Comparison of ENCODE assay signal across 23 cellular contexts in genomic region chr7:55483061-55483460, GRCh38.
DNase-seq lines count a peak whose midpoint lies in the region; TF ChIP-seq lines count a peak whose summit lies in the region.
"Had no signal": no experiment of that assay in that cellular context is flagged by ENCODE, and none has a peak within 500 bp of the region (broad histone marks: within the 10 kb centered on the region; RNA-seq: fewer than 3 reads in every experiment).

No MANE protein-coding gene starts in this region.

- no peak overlapping the region for H3K4me3 Mint-ChIP-seq in activated naive CD8-positive, alpha-beta T cell
- no peak overlapping the region for H3K4me3 Mint-ChIP-seq in activated naive CD8-positive, alpha-beta T cell treated with anti-CD3 and anti-CD28 coated beads for 36 hours
- H3K4me3 Mint-ChIP-seq: activated T-helper 1 cell treated with anti-CD3 and anti-CD28 coated beads, Interleukin-12 subunit alpha, Interleukin-12 subunit beta, Interleukin-2, Interleukin-4 antibody, amounts not matched to agents 30 ng/mL and 10 ng/mL and 1 ng/mL, durations not matched to agents 14 hours and 24 hours and 36 hours; B cell; naive B cell had no signal

- peaks cover 19% of the 10 kb centered on the region for H3K36me3 Mint-ChIP-seq in activated naive CD8-positive, alpha-beta T cell
- peaks cover 21% of the 10 kb centered on the region for H3K36me3 Mint-ChIP-seq in activated naive CD8-positive, alpha-beta T cell treated with anti-CD3 and anti-CD28 coated beads for 36 hours

- DNase-seq in NCI-H2107 treated with DMSO at 0.1 percent for 48 hours (lab: John Stamatoyannopoulos, UW; ENCODE audit: unreplicated experiment) = peak; percentile 37
- DNase-seq in NCI-H2107 (lab: John Stamatoyannopoulos, UW) = no peak
- no peak for DNase-seq in activated naive CD8-positive, alpha-beta T cell treated with anti-CD3 and anti-CD28 coated beads for 36 hours
- peak; percentile 57 for DNase-seq in coronary artery (ENCODE audit: low spot score)
- no peak for DNase-seq in caudate nucleus (lab: John Stamatoyannopoulos, UW)
- DNase-seq in effector CD8-positive, alpha-beta T cell (lab: John Stamatoyannopoulos, UW) = no peak
- no peak for DNase-seq in GM20000 (ENCODE audit: low spot score)
- DNase-seq: dermis blood vessel endothelial cell; foreskin keratinocyte; H7; mammary epithelial cell; naive B cell; NCI-H345; NK-92 treated with Interleukin-12 subunit alpha and Interleukin-12 subunit beta, amount 100 ng/mL, for 24 hours; pancreas; sigmoid colon; SK-N-SH; stomach; upper lobe of left lung had no signal

- H3K4me1 Mint-ChIP-seq in activated naive CD8-positive, alpha-beta T cell (ENCODE audit: low read depth) = peaks cover 50% of the 10 kb centered on the region
- H3K4me1 Mint-ChIP-seq in activated naive CD8-positive, alpha-beta T cell treated with anti-CD3 and anti-CD28 coated beads for 36 hours = peaks cover 31% of the 10 kb centered on the region

- H3K27me3 Mint-ChIP-seq in activated naive CD8-positive, alpha-beta T cell = no peaks in the 10 kb centered on the region
- H3K27me3 Mint-ChIP-seq in activated naive CD8-positive, alpha-beta T cell treated with anti-CD3 and anti-CD28 coated beads for 36 hours = no peaks in the 10 kb centered on the region
- H3K27me3 Mint-ChIP-seq: B cell, naive B cell had no signal

- peak overlapping the region; percentile 42 for H3K27ac Mint-ChIP-seq in activated naive CD8-positive, alpha-beta T cell
- H3K27ac Mint-ChIP-seq in activated naive CD8-positive, alpha-beta T cell treated with anti-CD3 and anti-CD28 coated beads for 36 hours = no peak overlapping the region

- no peak overlapping the region for H3K4me3 ChIP-seq in coronary artery
- H3K4me3 ChIP-seq: breast epithelium, pancreas, sigmoid colon, stomach, upper lobe of left lung had no signal

- H3K9me3 Mint-ChIP-seq in activated naive CD8-positive, alpha-beta T cell (ENCODE audit: low read depth) = no peaks in the 10 kb centered on the region
- H3K9me3 Mint-ChIP-seq in activated naive CD8-positive, alpha-beta T cell treated with anti-CD3 and anti-CD28 coated beads for 36 hours = no peaks in the 10 kb centered on the region
- H3K9me3 Mint-ChIP-seq: activated T-helper 1 cell treated with anti-CD3 and anti-CD28 coated beads, Interleukin-12 subunit alpha, Interleukin-12 subunit beta, Interleukin-2, Interleukin-4 antibody, amounts not matched to agents 30 ng/mL and 10 ng/mL and 1 ng/mL, durations not matched to agents 14 hours and 24 hours and 36 hours; naive B cell had no signal

- TF ChIP-seq CTCF in coronary artery (IDR thresholded peaks at IDR 0.05) = no peak
- TF ChIP-seq CTCF in GM20000 (IDR thresholded peaks at IDR 0.05; ENCODE audit: extremely low read depth, missing control alignments) = no peak

- no peak overlapping the region for H3K27ac ChIP-seq in coronary artery
- no peak overlapping the region for H3K27ac ChIP-seq in caudate nucleus (ENCODE audit: low read depth, low read length)
- H3K27ac ChIP-seq: breast epithelium, foreskin keratinocyte, pancreas, sigmoid colon, stomach, upper lobe of left lung had no signal

Comparison
In these comparisons a context has a peak if more than half of its experiments do, and no peak if none do; other contexts are left out.
1. DNase-seq: peak in NCI-H2107 treated with DMSO at 0.1 percent for 48 hours (single experiment) and coronary artery (single experiment); none in NCI-H2107 (single experiment), activated naive CD8-positive, alpha-beta T cell treated with anti-CD3 and anti-CD28 coated beads for 36 hours (single experiment), caudate nucleus (0 of 61), effector CD8-positive, alpha-beta T cell (single experiment) and GM20000 (single experiment).